8 cellular contexts compared by ENCODE assay signal in genomic region chr1:201447911-201448871, GRCh38. TPM values are rescaled to one million over a fixed set of nuclear protein-coding genes. Genes with fewer than 3 reads are reported as not detected.
A peak's percentile ranks its signal among the peaks of the same experiment; 100 is the strongest.
DNase-seq lines count a peak whose midpoint lies in the region; ATAC-seq, FAIRE-seq and TF ChIP-seq lines count a peak whose summit lies in the region.

No MANE protein-coding gene starts in this region.

- 25% methylated on average over 20 of the region's 20 CpGs for WGBS in A549 (ENCODE audit: missing lambda C conversion rate)

- H3K79me2 ChIP-seq in OCI-LY3 (ENCODE audit: low read length): no peaks in the 10 kb centered on the region

- POLR2A ChIA-PET in A549 (lab: Yijun Ruan, JAX): interaction anchor here (0.5 to 2.8 kb wide), 9 partner anchors 8 to 779 kb away, joined by 3 to 34 read pairs (median 5); partner anchors contain the start of genes CSRP1 and PHLDA3

- TF ChIP-seq POLR2A in A549 (IDR thresholded peaks at IDR 0.05; ENCODE audit: low read length): no peak

- H3K27ac Mint-ChIP-seq in activated T-helper 2 cell treated with anti-CD3 and anti-CD28 coated beads, Interferon-gamma antibody, Interleukin-2, Interleukin-4, amounts not matched to agents 10 μg/mL and 5 μg/mL and 100 μg/mL, durations not matched to agents 14 hours and 24 hours and 36 hours: no peak overlapping the region

- H3K4me3 ChIP-seq in A549: no peak overlapping the region
- peak overlapping the region; percentile 68 for H3K4me3 ChIP-seq in OCI-LY3 (ENCODE audit: low read length)
- H3K4me3 ChIP-seq in tibial artery: no peak overlapping the region

- FAIRE-seq in A549 (lab: Jason Lieb, UNC) (no peak), frontal cortex (lab: Jason Lieb, UNC) (no peak)

- H3K36me3 Mint-ChIP-seq in activated T-helper 2 cell treated with anti-CD3 and anti-CD28 coated beads, Interferon-gamma antibody, Interleukin-2, Interleukin-4, amounts not matched to agents 10 μg/mL and 5 μg/mL and 100 μg/mL, durations not matched to agents 14 hours and 24 hours and 36 hours (ENCODE audit: low read depth): no peaks in the 10 kb centered on the region

- peaks cover 15% of the 10 kb centered on the region for H3K27me3 ChIP-seq in OCI-LY3 (ENCODE audit: low read depth, low read length)
- H3K27me3 ChIP-seq in tibial artery: no peaks in the 10 kb centered on the region

- no peaks in the 10 kb centered on the region for H4K20me1 ChIP-seq in OCI-LY3 (ENCODE audit: insufficient read depth, low read length)

- H3K4me1 ChIP-seq in A549: peaks cover 29% of the 10 kb centered on the region
- H3K4me1 ChIP-seq in OCI-LY3 (ENCODE audit: low read length): peaks cover 18% of the 10 kb centered on the region
- peaks cover 0 to 25% (median 16%) of the 10 kb centered on the region in 4 donors for H3K4me1 ChIP-seq in tibial artery

- peak overlapping the region; percentile 94 for H2AFZ ChIP-seq in OCI-LY3 (ENCODE audit: low read depth, low read length)

- H3K4me1 Mint-ChIP-seq in activated T-helper 2 cell treated with anti-CD3 and anti-CD28 coated beads, Interferon-gamma antibody, Interleukin-2, Interleukin-4, amounts not matched to agents 10 μg/mL and 5 μg/mL and 100 μg/mL, durations not matched to agents 14 hours and 24 hours and 36 hours (ENCODE audit: low read depth): peaks cover 20% of the 10 kb centered on the region

- intact Hi-C loops in activated T-helper 2 cell treated with anti-CD3 and anti-CD28 coated beads, Interferon-gamma antibody, Interleukin-2, Interleukin-4, amounts not matched to agents 10 μg/mL and 5 μg/mL and 100 μg/mL, durations not matched to agents 14 hours and 24 hours and 36 hours (cut with micrococcal nuclease): loop anchor here (1.0 kb wide), 2 partner anchors 34 to 65 kb away; no protein-coding TSS in a partner anchor
- intact Hi-C loops in tibial artery (cut with DNase I; ENCODE audit: low total_unique reads): loop anchor here (2.0 to 5.0 kb wide), 2 partner anchors 34 to 65 kb away; no protein-coding TSS in a partner anchor

- ATAC-seq in A549 (peak; percentile 95 to 99), GM18867 (IDR thresholded peaks at IDR 0.05; ENCODE audit: unreplicated experiment) (peak; percentile 72), HG03378 (IDR thresholded peaks at IDR 0.05; ENCODE audit: unreplicated experiment) (peak; percentile 74)

- TF ChIP-seq RAD21 in A549 (conservative IDR thresholded peaks at IDR 0.05 in 1 of 2, IDR thresholded peaks at IDR 0.05 in 1 of 2): peak; percentile 90 to 92

- peak overlapping the region; percentile 53 to 87 for H3K27ac ChIP-seq in A549
- H3K27ac ChIP-seq in OCI-LY3 (ENCODE audit: low read length): no peak overlapping the region
- no peak overlapping the region for H3K27ac ChIP-seq in tibial artery

- peak overlapping the region; percentile 64 for H3K4me2 ChIP-seq in A549
- H3K4me2 ChIP-seq in OCI-LY3 (ENCODE audit: low read length): peak overlapping the region; percentile 88

- H3K9ac ChIP-seq in OCI-LY3 (ENCODE audit: low read length): peak overlapping the region; percentile 43

- H3K36me3 ChIP-seq in OCI-LY3 (replicated peaks; ENCODE audit: low read depth, low read length): no peaks in the 10 kb centered on the region
- H3K36me3 ChIP-seq in tibial artery: no peaks in the 10 kb centered on the region

- CTCF ChIA-PET in A549 (lab: Yijun Ruan, JAX): interaction anchor here (0.6 to 20.2 kb wide), 25 partner anchors 8 to 469 kb away, joined by 3 to 376 read pairs (median 4); partner anchors contain the start of genes CSRP1 and PHLDA3

- H3K9me3 Mint-ChIP-seq in activated T-helper 2 cell treated with anti-CD3 and anti-CD28 coated beads, Interferon-gamma antibody, Interleukin-2, Interleukin-4, amounts not matched to agents 10 μg/mL and 5 μg/mL and 100 μg/mL, durations not matched to agents 14 hours and 24 hours and 36 hours: no peaks in the 10 kb centered on the region

- H3K27me3 Mint-ChIP-seq in activated T-helper 2 cell treated with anti-CD3 and anti-CD28 coated beads, Interferon-gamma antibody, Interleukin-2, Interleukin-4, amounts not matched to agents 10 μg/mL and 5 μg/mL and 100 μg/mL, durations not matched to agents 14 hours and 24 hours and 36 hours (ENCODE audit: low read depth): peaks cover 7% of the 10 kb centered on the region

- H3K9me3 ChIP-seq in A549 (no peaks in the 10 kb centered on the region), OCI-LY3 (ENCODE audit: insufficient read depth, low read length) (peaks cover 1% of the 10 kb centered on the region; the same call in 1 of the 2 replicates), tibial artery (no peaks in the 10 kb centered on the region)

- DNase-seq in A549 (ENCODE audit: low read depth in 1 of 2, low spot score in 1 of 2) (peak; percentile 84 to 94), frontal cortex (ENCODE audit: low spot score in 2 of 2) (peak; percentile 58 to 61), occipital lobe (lab: John Stamatoyannopoulos, UW) (peak; percentile 68), tibial artery (peak; percentile 71 to 87)
- DNase-seq in activated T-helper 2 cell treated with anti-CD3 and anti-CD28 coated beads, Interferon-gamma antibody, Interleukin-2, Interleukin-4, amounts not matched to agents 10 μg/mL and 5 μg/mL and 100 μg/mL, durations not matched to agents 14 hours and 24 hours and 36 hours (ENCODE audit: low spot score): peak; percentile 45

- TF ChIP-seq CTCF in A549 (IDR thresholded peaks at IDR 0.05): peak; percentile 90
- TF ChIP-seq CTCF in OCI-LY3 (IDR thresholded peaks at IDR 0.05; ENCODE audit: low read depth, low read length): peak; percentile 89
- peak; percentile 86 to 87 for TF ChIP-seq CTCF in tibial artery (IDR thresholded peaks at IDR 0.05)

- no peak overlapping the region for H3K4me3 Mint-ChIP-seq in activated T-helper 2 cell treated with anti-CD3 and anti-CD28 coated beads, Interferon-gamma antibody, Interleukin-2, Interleukin-4, amounts not matched to agents 10 μg/mL and 5 μg/mL and 100 μg/mL, durations not matched to agents 14 hours and 24 hours and 36 hours (ENCODE audit: low read depth)

- no peak for TF ChIP-seq EP300 in A549 (IDR thresholded peaks at IDR 0.05)

TF ChIP-seq in A549, 52 proteins besides CTCF, POLR2A, EP300 and RAD21:
- TF ChIP-seq CBX8 (IDR thresholded peaks at IDR 0.05) (no peak), FOSL2 (IDR thresholded peaks at IDR 0.05) (no peak), FOSL2 (CRISPR knock-in tag; IDR thresholded peaks at IDR 0.05) (0 out of 2 replicates have a peak, but pooled peaks have one; percentile 14), MAX (IDR thresholded peaks at IDR 0.05) (peak; percentile 77), SMC3 (IDR thresholded peaks at IDR 0.05) (peak; percentile 95), SREBF2 (IDR thresholded peaks at IDR 0.05) (no peak)
TF ChIP-seq in A549: peak in this region for 3.

RNA-seq across cellular contexts. Expression of gene PHLDA3, which starts 20.8 kb away (rescaled TPM):
- 34.3 and 40.5 TPM in 2 replicates for polyA plus RNA-seq in A549 (2011; rRNA removed)
- polyA plus RNA-seq in A549 (2012; cell fraction: cytosol; rRNA removed): 67.2 and 102 TPM in 2 replicates
- polyA plus RNA-seq in A549 (2012; cell fraction: nucleus; rRNA removed): 67.2 and 93.4 TPM in 2 replicates
- 83.1 to 91.1 TPM (median 83.5 TPM) in 3 replicates for polyA plus RNA-seq in A549 (2017; fragmentation: RNase III; extraction: RNeasy Plus Mini Kit Qiagen cat#74134 plus additional on column Dnase treatment)
- 16.0 and 28.4 TPM in 2 replicates for polyA minus RNA-seq in A549 (2011; rRNA and poly(A)+ RNA removed)
- total RNA-seq in activated T-helper 2 cell treated with anti-CD3 and anti-CD28 coated beads, Interferon-gamma antibody, Interleukin-2, Interleukin-4, amounts not matched to agents 10 μg/mL and 5 μg/mL and 100 μg/mL, durations not matched to agents 14 hours and 24 hours and 36 hours: 8.8 and 9.2 TPM in 2 replicates
- 5.7 TPM for total RNA-seq in frontal cortex
- 9.8 TPM for total RNA-seq in occipital lobe

RNA-seq across cellular contexts. Expression of gene TNNI1, which starts 26.7 kb away (rescaled TPM):
- not detected in 2 replicates for polyA plus RNA-seq in A549 (2011; rRNA removed)
- polyA plus RNA-seq in A549 (2012; cell fraction: cytosol; rRNA removed): 0.05 TPM in 1 of 2 replicates, not detected in the other
- 0.45 TPM in 1 of 2 replicates, not detected in the other for polyA plus RNA-seq in A549 (2012; cell fraction: nucleus; rRNA removed)
- polyA plus RNA-seq in A549 (2017; fragmentation: RNase III; extraction: RNeasy Plus Mini Kit Qiagen cat#74134 plus additional on column Dnase treatment): not detected in 3 replicates
- not detected in 2 replicates for polyA minus RNA-seq in A549 (2011; rRNA and poly(A)+ RNA removed)
- total RNA-seq in activated T-helper 2 cell treated with anti-CD3 and anti-CD28 coated beads, Interferon-gamma antibody, Interleukin-2, Interleukin-4, amounts not matched to agents 10 μg/mL and 5 μg/mL and 100 μg/mL, durations not matched to agents 14 hours and 24 hours and 36 hours: not detected in 2 replicates
- total RNA-seq in frontal cortex: under 0.01 TPM
- total RNA-seq in occipital lobe: not detected

RNA-seq across cellular contexts. Expression of gene LAD1, which starts 49.1 kb away (rescaled TPM):
- polyA plus RNA-seq in A549 (2011; rRNA removed) (0.19 and 0.26 TPM in 2 replicates), A549 (2017; fragmentation: RNase III; extraction: RNeasy Plus Mini Kit Qiagen cat#74134 plus additional on column Dnase treatment) (0.67 to 1.1 TPM (median 0.87 TPM) in 3 replicates)
- polyA plus RNA-seq in A549 (2012; cell fraction: cytosol; rRNA removed): 0.10 and 0.16 TPM in 2 replicates
- 0.09 and 0.30 TPM in 2 replicates for polyA plus RNA-seq in A549 (2012; cell fraction: nucleus; rRNA removed)
- 0.49 and 0.83 TPM in 2 replicates for polyA minus RNA-seq in A549 (2011; rRNA and poly(A)+ RNA removed)
- total RNA-seq in activated T-helper 2 cell treated with anti-CD3 and anti-CD28 coated beads, Interferon-gamma antibody, Interleukin-2, Interleukin-4, amounts not matched to agents 10 μg/mL and 5 μg/mL and 100 μg/mL, durations not matched to agents 14 hours and 24 hours and 36 hours: not detected in 2 replicates
- total RNA-seq in frontal cortex (not detected), occipital lobe (not detected)

RNA-seq across cellular contexts. Expression of gene CSRP1, which starts 58.7 kb away (rescaled TPM):
- 256 and 277 TPM in 2 replicates for polyA plus RNA-seq in A549 (2011; rRNA removed)
- 459 and 499 TPM in 2 replicates for polyA plus RNA-seq in A549 (2012; cell fraction: cytosol; rRNA removed)
- polyA plus RNA-seq in A549 (2012; cell fraction: nucleus; rRNA removed): 441 and 486 TPM in 2 replicates
- polyA plus RNA-seq in A549 (2017; fragmentation: RNase III; extraction: RNeasy Plus Mini Kit Qiagen cat#74134 plus additional on column Dnase treatment): 655 to 819 TPM (median 717 TPM) in 3 replicates
- 254 and 273 TPM in 2 replicates for polyA minus RNA-seq in A549 (2011; rRNA and poly(A)+ RNA removed)
- 61.4 and 62.9 TPM in 2 replicates for total RNA-seq in activated T-helper 2 cell treated with anti-CD3 and anti-CD28 coated beads, Interferon-gamma antibody, Interleukin-2, Interleukin-4, amounts not matched to agents 10 μg/mL and 5 μg/mL and 100 μg/mL, durations not matched to agents 14 hours and 24 hours and 36 hours
- 12.2 TPM for total RNA-seq in frontal cortex
- total RNA-seq in occipital lobe: 16.8 TPM

Comparison
In these comparisons a context has a peak if more than half of its experiments do, and no peak if none do; other contexts are left out.
1. H3K27ac ChIP-seq: peak in A549 (2 of 2); none in OCI-LY3 (single experiment) and tibial artery (0 of 2).
2. Peak in every context shown above with its lines, with median percentiles within 50 percentile points of each other: ATAC-seq, DNase-seq and CTCF ChIP-seq.